In genomic region chr6:44268095-44268628, GRCh38 we compare ENCODE assay signal across 7 cellular contexts. TPM values are rescaled to one million over a fixed set of nuclear protein-coding genes. Genes with fewer than 3 reads are reported as not detected.
DNase-seq lines count a peak whose midpoint lies in the region; ATAC-seq and TF ChIP-seq lines count a peak whose summit lies in the region.

No MANE protein-coding gene starts in this region.

- H3K27ac ChIP-seq in mammary epithelial cell (ENCODE audit: insufficient read depth, low read depth, low read length) (no peak overlapping the region), left lung (no peak overlapping the region)

- in situ Hi-C loops in mammary epithelial cell (cut with MboI; ENCODE audit: low sequenced_read_pairs in 2 of 2), result loop anchor here in 1 of 2 donors (5.0 kb wide), 1 partner anchor 74 kb away; the partner anchor contains the start of gene SPATS1

- H3K79me2 ChIP-seq in Loucy (ENCODE audit: insufficient read depth, low read length), result peaks cover 21% of the 10 kb centered on the region
- peaks cover 20% of the 10 kb centered on the region for H3K79me2 ChIP-seq in mammary epithelial cell (ENCODE audit: insufficient read depth, low read length)

- no peaks in the 10 kb centered on the region for H3F3A ChIP-seq in Loucy (ENCODE audit: low read depth)

- H3K4me1 ChIP-seq in Loucy (ENCODE audit: insufficient read depth, low read length, poor library complexity, severe bottlenecking) (peaks cover 28% of the 10 kb centered on the region), mammary epithelial cell (ENCODE audit: insufficient read depth, low read length) (peaks cover 25% of the 10 kb centered on the region), left lung (peaks cover 16 to 44% of the 10 kb centered on the region in 2 donors)

- H3K36me3 ChIP-seq in Loucy (ENCODE audit: insufficient read depth, low read length), result no peaks in the 10 kb centered on the region
- H3K36me3 ChIP-seq in mammary epithelial cell (ENCODE audit: insufficient read depth, low read length), result no peaks in the 10 kb centered on the region
- no peaks in the 10 kb centered on the region for H3K36me3 ChIP-seq in left lung

- H3K9me2 ChIP-seq in Loucy (replicated peaks; ENCODE audit: low read depth, low read length), result no peaks in the 10 kb centered on the region

- H3K4me3 ChIP-seq in Loucy (ENCODE audit: low read length, poor library complexity, severe bottlenecking), result peak overlapping the region; percentile 42
- H3K4me3 ChIP-seq in mammary epithelial cell (replicated peaks in 1 of 3; ENCODE audit: insufficient read depth in 1 of 3, low read depth in 2 of 3, low read length in 3 of 3), result no peak overlapping the region
- H3K4me3 ChIP-seq in left lung, result no peak overlapping the region

- 23% methylated on average over 4 of the region's 5 CpGs for WGBS in mammary epithelial cell (ENCODE audit: low coverage, missing lambda C conversion rate)

- peaks cover 14% of the 10 kb centered on the region for H3K36me3 Mint-ChIP-seq in T-helper 1 cell treated with Interleukin-12 subunit alpha and Interleukin-12 subunit beta and Interleukin-4 antibody, amounts not matched to agents 30 μg/mL and 1 μg/mL, for 36 hours (ENCODE audit: low read depth)

- CTCF ChIA-PET in mammary epithelial cell (lab: Charles Lee; ENCODE audit: low non-redundant PET), result interaction anchor here (0.6 kb wide), 3 partner anchors 41 to 226 kb away, joined by 3 to 5 read pairs (median 5); no protein-coding TSS in a partner anchor

- peak; percentile 23 for DNase-seq in GDM1 (lab: John Stamatoyannopoulos, UW)
- peak; percentile 35 for DNase-seq in mammary epithelial cell
- no peak for DNase-seq in left lung
- DNase-seq in stimulated activated naive CD8-positive, alpha-beta T cell treated with anti-CD3 and anti-CD28 coated beads, Interleukin-15, amount 100 ng/mL, for 72 hours, result peak; percentile 54 to 56

- peak overlapping the region; percentile 31 for H3K27ac Mint-ChIP-seq in T-helper 1 cell treated with Interleukin-12 subunit alpha and Interleukin-12 subunit beta and Interleukin-4 antibody, amounts not matched to agents 30 μg/mL and 1 μg/mL, for 36 hours
- no peak overlapping the region for H3K27ac Mint-ChIP-seq in stimulated activated naive CD8-positive, alpha-beta T cell treated with anti-CD3 and anti-CD28 coated beads, Interleukin-15, amount 100 ng/mL, for 72 hours

- TF ChIP-seq CTCF in Loucy (conservative IDR thresholded peaks at IDR 0.05; ENCODE audit: low read length) (peak; percentile 98), mammary epithelial cell (conservative IDR thresholded peaks at IDR 0.05 in 1 of 2, IDR thresholded peaks at IDR 0.05 in 1 of 2; ENCODE audit: extremely low read depth in 1 of 2, insufficient read depth in 1 of 2, low read depth in 1 of 2, low read length in 2 of 2) (peak; percentile 98), left lung (IDR thresholded peaks at IDR 0.05) (peak; percentile 84 to 88)

- ATAC-seq in left lung, result peak; percentile 38
- ATAC-seq in stimulated activated naive CD8-positive, alpha-beta T cell treated with anti-CD3 and anti-CD28 coated beads, Interleukin-15, amount 100 ng/mL, for 72 hours, result no peak
- ATAC-seq in HG03175 (IDR thresholded peaks at IDR 0.05; ENCODE audit: unreplicated experiment), result no peak

- H3K27me3 Mint-ChIP-seq in T-helper 1 cell treated with Interleukin-12 subunit alpha and Interleukin-12 subunit beta and Interleukin-4 antibody, amounts not matched to agents 30 μg/mL and 1 μg/mL, for 36 hours (ENCODE audit: low read depth), result peaks cover 49% of the 10 kb centered on the region
- H3K27me3 Mint-ChIP-seq in stimulated activated naive CD8-positive, alpha-beta T cell treated with anti-CD3 and anti-CD28 coated beads, Interleukin-15, amount 100 ng/mL, for 72 hours, result peaks cover 53% of the 10 kb centered on the region

- H3K27me3 ChIP-seq in Loucy (ENCODE audit: insufficient read depth, low read length, poor library complexity, severe bottlenecking), result no peaks in the 10 kb centered on the region
- H3K27me3 ChIP-seq in mammary epithelial cell (ENCODE audit: insufficient read depth, low read length), result no peaks in the 10 kb centered on the region
- peaks cover 25 to 51% of the 10 kb centered on the region in 2 donors for H3K27me3 ChIP-seq in left lung

- H3K9ac ChIP-seq in Loucy (ENCODE audit: low read depth, low read length, poor library complexity, severe bottlenecking) (no peak overlapping the region), mammary epithelial cell (ENCODE audit: insufficient read depth, low read length) (no peak overlapping the region)

- H3K4me2 ChIP-seq in Loucy (ENCODE audit: low read depth, low read length, poor library complexity, severe bottlenecking) (peak overlapping the region; percentile 74), mammary epithelial cell (ENCODE audit: insufficient read depth, low read depth, low read length) (no peak overlapping the region)

- no peak overlapping the region for H3K4me3 Mint-ChIP-seq in T-helper 1 cell treated with Interleukin-12 subunit alpha and Interleukin-12 subunit beta and Interleukin-4 antibody, amounts not matched to agents 30 μg/mL and 1 μg/mL, for 36 hours
- no peak overlapping the region for H3K4me3 Mint-ChIP-seq in stimulated activated naive CD8-positive, alpha-beta T cell treated with anti-CD3 and anti-CD28 coated beads, Interleukin-15, amount 100 ng/mL, for 72 hours

- BruUV-seq in mammary epithelial cell (replicated peaks; lab: Mats Ljungman, UMichigan), result no TSS peak

- H3K4me1 Mint-ChIP-seq in T-helper 1 cell treated with Interleukin-12 subunit alpha and Interleukin-12 subunit beta and Interleukin-4 antibody, amounts not matched to agents 30 μg/mL and 1 μg/mL, for 36 hours (ENCODE audit: low read depth), result peaks cover 37% of the 10 kb centered on the region
- peaks cover 56% of the 10 kb centered on the region for H3K4me1 Mint-ChIP-seq in stimulated activated naive CD8-positive, alpha-beta T cell treated with anti-CD3 and anti-CD28 coated beads, Interleukin-15, amount 100 ng/mL, for 72 hours

- H4K20me1 ChIP-seq in Loucy (ENCODE audit: insufficient read depth, low read length, poor library complexity, severe bottlenecking), result peaks cover 5% of the 10 kb centered on the region
- no peaks in the 10 kb centered on the region for H4K20me1 ChIP-seq in mammary epithelial cell (ENCODE audit: insufficient read depth, low read length)

- H2AFZ ChIP-seq in Loucy (ENCODE audit: low read length), result peak overlapping the region; percentile 62
- no peak overlapping the region for H2AFZ ChIP-seq in mammary epithelial cell (ENCODE audit: low read depth, low read length)

- intact Hi-C loops in mammary epithelial cell (cut with micrococcal nuclease) (loop anchor here (1.0 to 2.0 kb wide), 4 partner anchors 36 to 188 kb away; partner anchors contain the start of gene CDC5L), left lung (cut with DNase I) (loop anchor here in 1 of 2 donors (5.0 kb wide), 1 partner anchor 69 kb away; no protein-coding TSS in a partner anchor)

- dilution Hi-C loops in mammary epithelial cell (cut with HindIII; ENCODE audit: low sequenced_read_pairs), result loop anchor here (5.0 kb wide), 1 partner anchor 39 kb away; no protein-coding TSS in a partner anchor

- H3K9me3 ChIP-seq in Loucy (ENCODE audit: insufficient read depth, low read depth, low read length) (no peaks in the 10 kb centered on the region), mammary epithelial cell (replicated peaks; ENCODE audit: insufficient read depth, low read length) (no peaks in the 10 kb centered on the region), left lung (no peaks in the 10 kb centered on the region)

- H3K9me3 Mint-ChIP-seq in T-helper 1 cell treated with Interleukin-12 subunit alpha and Interleukin-12 subunit beta and Interleukin-4 antibody, amounts not matched to agents 30 μg/mL and 1 μg/mL, for 36 hours, result no peaks in the 10 kb centered on the region
- H3K9me3 Mint-ChIP-seq in stimulated activated naive CD8-positive, alpha-beta T cell treated with anti-CD3 and anti-CD28 coated beads, Interleukin-15, amount 100 ng/mL, for 72 hours, result no peaks in the 10 kb centered on the region

RNA-seq across cellular contexts. Expression of gene TMEM151B, which starts 2.1 kb away (rescaled TPM):
- total RNA-seq in mammary epithelial cell (not detected), left lung (not detected)
- polyA plus RNA-seq in mammary epithelial cell, result 0.01 TPM
- polyA minus RNA-seq in mammary epithelial cell, result not detected

RNA-seq across cellular contexts. Expression of gene NFKBIE, which starts 2.8 kb away (rescaled TPM):
- 10 to 100 TPM in 1 of 2 donors, 1 to 10 TPM in 1; 4.7 to 10.4 TPM for total RNA-seq in mammary epithelial cell
- 6.6 TPM for polyA plus RNA-seq in mammary epithelial cell
- 2.8 TPM for polyA minus RNA-seq in mammary epithelial cell
- total RNA-seq in left lung, result 10 to 100 TPM; 12.1 to 19.3 TPM

RNA-seq across cellular contexts. Expression of gene SLC35B2, which starts 10.8 kb away (rescaled TPM):
- total RNA-seq in mammary epithelial cell (10 to 100 TPM; 72.6 to 76.3 TPM), left lung (10 to 100 TPM; 43.7 to 50.0 TPM)
- 134 TPM for polyA plus RNA-seq in mammary epithelial cell
- 104 TPM for polyA minus RNA-seq in mammary epithelial cell

RNA-seq across cellular contexts. Expression of gene HSP90AB1, which starts 21.3 kb away (rescaled TPM):
- total RNA-seq in mammary epithelial cell (100 to 1,000 TPM; 872 to 986 TPM), left lung (100 to 1,000 TPM; 726 to 810 TPM)
- polyA plus RNA-seq in mammary epithelial cell, result 1,054 TPM
- 1,190 TPM for polyA minus RNA-seq in mammary epithelial cell

RNA-seq across cellular contexts. Expression of gene SLC29A1, which starts 44.8 kb away (rescaled TPM):
- 10 to 100 TPM; 45.7 to 55.5 TPM for total RNA-seq in mammary epithelial cell
- 156 TPM for polyA plus RNA-seq in mammary epithelial cell
- polyA minus RNA-seq in mammary epithelial cell, result 157 TPM
- 10 to 100 TPM; 46.8 to 48.2 TPM for total RNA-seq in left lung

Comparison
In these comparisons a context has a peak if more than half of its experiments do, and no peak if none do; other contexts are left out.
1. DNase-seq: peak in GDM1 (single experiment), mammary epithelial cell (single experiment) and stimulated activated naive CD8-positive, alpha-beta T cell treated with anti-CD3 and anti-CD28 coated beads, Interleukin-15, amount 100 ng/mL, for 72 hours (2 of 2); none in left lung (0 of 2).
2. Peak in every context shown above with its lines, with median percentiles within 50 percentile points of each other: CTCF ChIP-seq.